In genomic region chr1:205746757-205747412, GRCh38 we compare ENCODE assay signal across 9 cellular contexts. TPM values are rescaled to one million over a fixed set of nuclear protein-coding genes. Genes with fewer than 3 reads are reported as not detected.
DNase-seq lines count a peak whose midpoint lies in the region; ATAC-seq and TF ChIP-seq lines count a peak whose summit lies in the region.
"Had no signal": no experiment of that assay in that cellular context is flagged by ENCODE, and none has a peak within 500 bp of the region (broad histone marks: within the 10 kb centered on the region; RNA-seq: fewer than 3 reads in every experiment).

No MANE protein-coding gene starts in this region.

- H3K9me3 ChIP-seq in SK-N-SH = no peaks in the 10 kb centered on the region
- no peaks in the 10 kb centered on the region for H3K9me3 ChIP-seq in T-helper 17 cell (ENCODE audit: control insufficient read depth, low read length, poor library complexity, severe bottlenecking)
- no peaks in the 10 kb centered on the region for H3K9me3 ChIP-seq in gastrocnemius medialis
- H3K9me3 ChIP-seq in mucosa of descending colon = no peaks in the 10 kb centered on the region

- peaks cover 3% of the 10 kb centered on the region for H3K36me3 Mint-ChIP-seq in T-helper 17 cell (ENCODE audit: low read depth)

- H3K9ac ChIP-seq in SK-N-SH = peak overlapping the region; percentile 80; the same call in 1 of the 2 replicates

- H3K4me3 ChIP-seq in SK-N-SH (ENCODE audit: low read depth in 2 of 2, low read length in 1 of 2) = peak overlapping the region; percentile 73 to 91; a peak in 3 of 4 replicates
- peak overlapping the region; percentile 37 for H3K4me3 ChIP-seq in fibroblast of the aortic adventitia (ENCODE audit: low read depth, low read length)
- H3K4me3 ChIP-seq in gastrocnemius medialis = no peak overlapping the region
- H3K4me3 ChIP-seq in mucosa of descending colon = no peak overlapping the region

- H3K27ac Mint-ChIP-seq in T-helper 17 cell = peak overlapping the region; percentile 69

- TF ChIP-seq RAD21 in SK-N-SH (IDR thresholded peaks at IDR 0.05; ENCODE audit: low read length) = no peak

- H3K27me3 Mint-ChIP-seq in T-helper 17 cell = no peaks in the 10 kb centered on the region

- in situ Hi-C loops in gastrocnemius medialis (cut with MboI; ENCODE audit: low sequenced_read_pairs in 4 of 4) = no loop called here

- WGBS in SK-N-SH (ENCODE audit: low lambda C conversion rate) = 80% methylated on average over 5 of the region's 5 CpGs

- POLR2A ChIA-PET in SK-N-SH (lab: Yijun Ruan, JAX) = interaction anchor here (0.7 kb wide), 1 partner anchor 474 kb away, joined by 3 read pairs; no protein-coding TSS in a partner anchor

- H3K27ac ChIP-seq in SK-N-SH (ENCODE audit: low read depth in 2 of 2, low read length in 1 of 2) (0 out of 4 replicates have a peak overlapping the region, but pooled peaks of 1 of the 2 experiments have one; percentile 7), gastrocnemius medialis (peak overlapping the region; percentile 10 to 97 (median 94))

- H3K27me3 ChIP-seq in SK-N-SH (ENCODE audit: insufficient read depth) (no peaks in the 10 kb centered on the region), gastrocnemius medialis (no peaks in the 10 kb centered on the region)

- H3K36me3 ChIP-seq in SK-N-SH (replicated peaks in 1 of 2; ENCODE audit: control insufficient read depth in 1 of 2, insufficient read depth in 2 of 2, low read length in 1 of 2) = peaks cover 8 to 22% of the 10 kb centered on the region in 2 experiments
- H3K36me3 ChIP-seq in gastrocnemius medialis = no peaks in the 10 kb centered on the region
- H3K36me3 ChIP-seq in mucosa of descending colon (ENCODE audit: low read depth) = no peaks in the 10 kb centered on the region

- peaks cover 36% of the 10 kb centered on the region for H3K4me1 Mint-ChIP-seq in T-helper 17 cell

- no peak overlapping the region for H2AFZ ChIP-seq in SK-N-SH (ENCODE audit: low read depth)

- H3K4me2 ChIP-seq in SK-N-SH = peak overlapping the region; percentile 83

- DNase-seq in SK-N-SH (no peak), T-helper 17 cell (no peak), fibroblast of the aortic adventitia (ENCODE audit: low read depth) (peak; percentile 28), gastrocnemius medialis (no peak), mucosa of descending colon (no peak), NCI-H69 (lab: John Stamatoyannopoulos, UW) (no peak)
- no peak for DNase-seq in activated CD4-positive, CD25-positive, alpha-beta regulatory T cell treated with anti-CD3 and anti-CD28 coated beads, Interleukin-2, amount 50 U/mL, for 72 hours
- DNase-seq: cerebellar nuclear complex had no signal

- intact Hi-C loops in gastrocnemius medialis (cut with DNase I; ENCODE audit: low total_unique reads) (no loop called here), mucosa of descending colon (cut with DNase I, micrococcal nuclease) (no loop called here)

- no peaks in the 10 kb centered on the region for H3K9me2 ChIP-seq in SK-N-SH

- peaks cover 72% of the 10 kb centered on the region for H4K20me1 ChIP-seq in SK-N-SH (ENCODE audit: insufficient read depth)

- ATAC-seq in SK-N-SH treated with all-trans-retinoic acid at 6 μM for 48 hours = no peak
- no peak for ATAC-seq in T-helper 17 cell
- ATAC-seq in gastrocnemius medialis = no peak
- ATAC-seq in mucosa of descending colon = no peak

- peaks cover 76% of the 10 kb centered on the region for H3K79me2 ChIP-seq in SK-N-SH (ENCODE audit: insufficient read depth)

- H3K4me1 ChIP-seq in SK-N-SH (ENCODE audit: control insufficient read depth in 1 of 2, insufficient read depth in 2 of 2, low read depth in 1 of 2, low read length in 1 of 2) (peaks cover 15 to 28% of the 10 kb centered on the region in 2 experiments; a peak in 3 of 4 replicates), gastrocnemius medialis (peaks cover 47 to 51% of the 10 kb centered on the region in 2 donors), mucosa of descending colon (ENCODE audit: low read depth) (peaks cover 19% of the 10 kb centered on the region)

- CTCF ChIA-PET in SK-N-SH (lab: Yijun Ruan, JAX) = interaction anchor here (1.0 to 3.6 kb wide), 5 partner anchors 26 to 230 kb away, joined by 3 to 20 read pairs (median 4); no protein-coding TSS in a partner anchor

- TF ChIP-seq EP300 in SK-N-SH (IDR thresholded peaks at IDR 0.05; ENCODE audit: borderline replicate concordance in 1 of 2, low read depth in 1 of 2, low read length in 1 of 2) = no peak

- TF ChIP-seq CTCF in SK-N-SH (IDR thresholded peaks at IDR 0.05) (no peak), fibroblast of the aortic adventitia (IDR thresholded peaks at IDR 0.05; ENCODE audit: insufficient read depth, low read length) (no peak), gastrocnemius medialis (IDR thresholded peaks at IDR 0.05 in 4 of 5, conservative IDR thresholded peaks at IDR 0.05 in 1 of 5) (no peak), mucosa of descending colon (IDR thresholded peaks at IDR 0.05) (no peak)

- peaks cover 18% of the 10 kb centered on the region for H3F3A ChIP-seq in SK-N-SH (replicated peaks; ENCODE audit: insufficient read depth)

- no peak for TF ChIP-seq POLR2A in gastrocnemius medialis (IDR thresholded peaks at IDR 0.05)

- no peak overlapping the region for H3K4me3 Mint-ChIP-seq in T-helper 17 cell

TF ChIP-seq in SK-N-SH, 30 proteins besides CTCF, POLR2A, EP300 and RAD21 (continues in another document):
- TF ChIP-seq FOSL2 (IDR thresholded peaks at IDR 0.05; ENCODE audit: borderline replicate concordance, low read depth) (no peak), SIN3A (IDR thresholded peaks at IDR 0.05; ENCODE audit: borderline replicate concordance, low read depth, low read length) (no peak), TAF1 (IDR thresholded peaks at IDR 0.05; ENCODE audit: borderline replicate concordance, low read depth, low read length) (no peak), YY1 (IDR thresholded peaks at IDR 0.05; ENCODE audit: low read depth) (no peak), ELF1 (IDR thresholded peaks at IDR 0.05) (no peak), MAX (IDR thresholded peaks at IDR 0.05; ENCODE audit: low read depth) (no peak), MXI1 (IDR thresholded peaks at IDR 0.05; ENCODE audit: low read depth, low read length) (no peak), TEAD4 (IDR thresholded peaks at IDR 0.05; ENCODE audit: borderline replicate concordance, insufficient read depth) (no peak), RXRA (IDR thresholded peaks at IDR 0.05; ENCODE audit: borderline replicate concordance, low read depth) (no peak)
- TF ChIP-seq, protein P1, sequence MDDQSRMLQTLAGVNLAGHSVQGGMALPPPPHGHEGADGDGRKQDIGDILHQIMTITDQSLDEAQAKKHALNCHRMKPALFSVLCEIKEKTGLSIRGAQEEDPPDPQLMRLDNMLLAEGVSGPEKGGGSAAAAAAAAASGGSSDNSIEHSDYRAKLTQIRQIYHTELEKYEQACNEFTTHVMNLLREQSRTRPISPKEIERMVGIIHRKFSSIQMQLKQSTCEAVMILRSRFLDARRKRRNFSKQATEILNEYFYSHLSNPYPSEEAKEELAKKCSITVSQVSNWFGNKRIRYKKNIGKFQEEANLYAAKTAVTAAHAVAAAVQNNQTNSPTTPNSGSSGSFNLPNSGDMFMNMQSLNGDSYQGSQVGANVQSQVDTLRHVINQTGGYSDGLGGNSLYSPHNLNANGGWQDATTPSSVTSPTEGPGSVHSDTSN (IDR thresholded peaks at IDR 0.05) = no peak

TF ChIP-seq in SK-N-SH treated with all-trans-retinoic acid at 6 μM for 48 hours, 23 proteins besides CTCF, POLR2A, EP300 and RAD21 (continues in another document):
- TF ChIP-seq ZNF70 (CRISPR knock-in tag; IDR thresholded peaks at IDR 0.05) = no peak
- no peak for TF ChIP-seq ZNF565 (CRISPR knock-in tag; conservative IDR thresholded peaks at IDR 0.05; ENCODE audit: low read depth)
- TF ChIP-seq OSR1 (CRISPR knock-in tag; IDR thresholded peaks at IDR 0.05) = no peak
- TF ChIP-seq CSDC2 (CRISPR knock-in tag; IDR thresholded peaks at IDR 0.05) = no peak
- TF ChIP-seq, protein P2, sequence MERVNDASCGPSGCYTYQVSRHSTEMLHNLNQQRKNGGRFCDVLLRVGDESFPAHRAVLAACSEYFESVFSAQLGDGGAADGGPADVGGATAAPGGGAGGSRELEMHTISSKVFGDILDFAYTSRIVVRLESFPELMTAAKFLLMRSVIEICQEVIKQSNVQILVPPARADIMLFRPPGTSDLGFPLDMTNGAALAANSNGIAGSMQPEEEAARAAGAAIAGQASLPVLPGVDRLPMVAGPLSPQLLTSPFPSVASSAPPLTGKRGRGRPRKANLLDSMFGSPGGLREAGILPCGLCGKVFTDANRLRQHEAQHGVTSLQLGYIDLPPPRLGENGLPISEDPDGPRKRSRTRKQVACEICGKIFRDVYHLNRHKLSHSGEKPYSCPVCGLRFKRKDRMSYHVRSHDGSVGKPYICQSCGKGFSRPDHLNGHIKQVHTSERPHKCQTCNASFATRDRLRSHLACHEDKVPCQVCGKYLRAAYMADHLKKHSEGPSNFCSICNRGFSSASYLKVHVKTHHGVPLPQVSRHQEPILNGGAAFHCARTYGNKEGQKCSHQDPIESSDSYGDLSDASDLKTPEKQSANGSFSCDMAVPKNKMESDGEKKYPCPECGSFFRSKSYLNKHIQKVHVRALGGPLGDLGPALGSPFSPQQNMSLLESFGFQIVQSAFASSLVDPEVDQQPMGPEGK (CRISPR knock-in tag; IDR thresholded peaks at IDR 0.05; ENCODE audit: borderline replicate concordance) = no peak
- no peak for TF ChIP-seq BACH2 (CRISPR knock-in tag; IDR thresholded peaks at IDR 0.05; ENCODE audit: borderline replicate concordance)
- TF ChIP-seq ZNF8 (CRISPR knock-in tag; IDR thresholded peaks at IDR 0.05) = no peak
- TF ChIP-seq TCF4 (CRISPR knock-in tag; IDR thresholded peaks at IDR 0.05; ENCODE audit: borderline replicate concordance) = no peak
- TF ChIP-seq ARNTL (CRISPR knock-in tag; IDR thresholded peaks at IDR 0.05; ENCODE audit: borderline replicate concordance, low read depth) = no peak
- TF ChIP-seq PPARA (CRISPR knock-in tag; IDR thresholded peaks at IDR 0.05; ENCODE audit: borderline replicate concordance) = no peak
- no peak for TF ChIP-seq RARB (CRISPR knock-in tag; IDR thresholded peaks at IDR 0.05)
- TF ChIP-seq SNAI2 (CRISPR knock-in tag; IDR thresholded peaks at IDR 0.05) = no peak

RNA-seq across cellular contexts. Expression of gene NUCKS1, which starts 3.1 kb away (rescaled TPM):
- 25.4 and 35.3 TPM in 2 replicates for polyA plus RNA-seq in SK-N-SH (2012; rRNA removed)
- polyA plus RNA-seq in SK-N-SH (2012; cell fraction: cytosol; rRNA removed) = 46.4 and 53.5 TPM in 2 replicates
- polyA plus RNA-seq in SK-N-SH (2012; cell fraction: nucleus; rRNA removed) = 5.6 and 15.0 TPM in 2 replicates
- 10 to 100 TPM; 68.7 to 73.2 TPM for total RNA-seq in T-helper 17 cell
- 145 and 253 TPM in 2 replicates for total RNA-seq in fibroblast of the aortic adventitia (ENCODE audit: low replicate concordance)
- total RNA-seq in gastrocnemius medialis = 10 to 100 TPM; 45.5 to 69.7 (median 62.6) TPM
- 100 to 1,000 TPM in 2 of 3 donors, 10 to 100 TPM in 1; 52.7 to 140 (median 103) TPM for total RNA-seq in mucosa of descending colon

RNA-seq across cellular contexts. Expression of gene RAB29, which starts 28.4 kb away (rescaled TPM):
- 9.2 and 9.8 TPM in 2 replicates for polyA plus RNA-seq in SK-N-SH (2012; rRNA removed)
- polyA plus RNA-seq in SK-N-SH (2012; cell fraction: cytosol; rRNA removed) = 9.0 and 11.1 TPM in 2 replicates
- polyA plus RNA-seq in SK-N-SH (2012; cell fraction: nucleus; rRNA removed) = 9.0 and 12.2 TPM in 2 replicates
- 10 to 100 TPM; 30.5 to 38.2 TPM for total RNA-seq in T-helper 17 cell
- total RNA-seq in fibroblast of the aortic adventitia (ENCODE audit: low replicate concordance) = 13.7 and 28.2 TPM in 2 replicates
- 10 to 100 TPM in 3 of 4 donors, 1 to 10 TPM in 1; 8.4 to 13.8 (median 10.7) TPM for total RNA-seq in gastrocnemius medialis
- 10 to 100 TPM in 1 of 3 donors, 1 to 10 TPM in 2; 4.7 to 27.5 (median 7.8) TPM for total RNA-seq in mucosa of descending colon

Comparison
In these comparisons a context has a peak if more than half of its experiments do, and no peak if none do; other contexts are left out.
1. H3K4me3 ChIP-seq: peak in SK-N-SH (2 of 2) and fibroblast of the aortic adventitia (single experiment); none in gastrocnemius medialis (0 of 4) and mucosa of descending colon (single experiment).